17 cellular contexts compared by ENCODE assay signal in genomic region chr21:46624050-46624449, GRCh38.
"Had no signal": no experiment of that assay in that cellular context is flagged by ENCODE, and none has a peak within 500 bp of the region (broad histone marks: within the 10 kb centered on the region; RNA-seq: fewer than 3 reads in every experiment).

No MANE protein-coding gene starts in this region.

- ATAC-seq: body of pancreas, left cardiac atrium, mucosa of descending colon had no signal

- H3K27ac ChIP-seq: ovary, tibial artery, vagina, WERI-Rb-1 had no signal

- H3K27ac Mint-ChIP-seq: activated T-helper 2 cell treated with anti-CD3 and anti-CD28 coated beads, Interferon-gamma antibody, Interleukin-2, Interleukin-4, amounts not matched to agents 10 μg/mL and 5 μg/mL and 100 μg/mL, durations not matched to agents 14 hours and 24 hours and 36 hours; nephron progenitor cell had no signal

- DNase-seq: activated CD4-positive, alpha-beta T cell treated with anti-CD3 and anti-CD28 coated beads for 48 hours; activated naive CD4-positive, alpha-beta T cell treated with anti-CD3 and anti-CD28 coated beads, Interleukin-2, amount 10 ng/mL, durations not matched to agents 7 days and 5 days; body of pancreas; left cardiac atrium; mucosa of descending colon; nephron progenitor cell; ovary; retina; stimulated activated CD4-positive, alpha-beta T cell treated with anti-CD3 and anti-CD28 coated beads, Interleukin-15, amount 100 ng/mL, for 24 hours; stimulated activated CD4-positive, alpha-beta T cell treated with anti-CD3 and anti-CD28 coated beads, Interleukin-4, amount 100 ng/mL, for 24 hours; stomach; T-helper 1 cell; tibial artery; WERI-Rb-1 had no signal

- H3K27me3 Mint-ChIP-seq: activated naive CD4-positive, alpha-beta T cell treated with anti-CD3 and anti-CD28 coated beads, Interleukin-2, amount 10 ng/mL, durations not matched to agents 7 days and 5 days; dendritic cell treated with granulocyte-macrophage colony-stimulating factor and Interleukin-4, amounts not matched to agents 40 ng/mL and 50 ng/mL, for 4 days had no signal

- H3K4me3 Mint-ChIP-seq: activated naive CD4-positive, alpha-beta T cell treated with anti-CD3 and anti-CD28 coated beads, Interleukin-2, amount 10 ng/mL, durations not matched to agents 7 days and 5 days; dendritic cell treated with granulocyte-macrophage colony-stimulating factor and Interleukin-4, amounts not matched to agents 40 ng/mL and 50 ng/mL, for 4 days; nephron progenitor cell had no signal

- H3K27me3 ChIP-seq: body of pancreas, ovary, vagina had no signal

- H3K4me1 Mint-ChIP-seq: nephron progenitor cell had no signal
